8 cellular contexts compared by ENCODE assay signal in the genomic region with DNA sequence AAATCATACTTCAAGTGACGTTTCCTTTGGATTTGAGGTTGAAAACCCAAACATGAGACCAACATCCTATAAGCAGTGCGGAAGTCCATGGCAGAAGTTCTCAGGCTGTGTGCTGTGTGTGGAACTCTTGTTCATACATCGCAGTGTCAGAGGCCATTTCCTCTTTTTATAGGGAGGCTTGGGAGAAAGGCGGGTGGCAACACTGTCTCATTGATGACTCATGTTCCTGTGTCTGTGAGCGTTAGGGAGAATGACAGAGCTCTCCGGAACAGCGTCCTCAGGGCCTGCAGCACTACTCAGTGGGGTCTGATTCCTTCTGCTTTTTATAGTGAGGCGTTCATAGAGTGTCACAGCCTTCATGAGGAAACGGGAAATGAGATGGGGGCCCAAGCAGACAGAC.
DNase-seq lines count a peak whose midpoint lies in the region; ATAC-seq, FAIRE-seq and TF ChIP-seq lines count a peak whose summit lies in the region.

No MANE protein-coding gene starts in this region.

- H3K79me2 ChIP-seq in keratinocyte (ENCODE audit: control insufficient read depth, insufficient read depth, low read length) = no peaks in the 10 kb centered on the region

- H2AFZ ChIP-seq in keratinocyte (ENCODE audit: control insufficient read depth, low read length) = peak overlapping the region; percentile 93

- peaks cover 0 to 5% of the 10 kb centered on the region in 2 donors for H3K36me3 Mint-ChIP-seq in activated naive CD4-positive, alpha-beta T cell treated with anti-CD3 and anti-CD28 coated beads, Interleukin-2, amount 50 U/mL, for 72 hours

- TF ChIP-seq CTCF in keratinocyte (optimal IDR thresholded peaks at IDR 0.05 in 1 of 3, IDR thresholded peaks at IDR 0.05 in 1 of 3, conservative IDR thresholded peaks at IDR 0.05 in 1 of 3; ENCODE audit: extremely low read depth in 1 of 3, insufficient read depth in 2 of 3, low read length in 3 of 3) (no peak), stomach (IDR thresholded peaks at IDR 0.05) (no peak)

- H3K27ac Mint-ChIP-seq in activated naive CD4-positive, alpha-beta T cell treated with anti-CD3 and anti-CD28 coated beads, Interleukin-2, amount 50 U/mL, for 72 hours = peak overlapping the region; percentile 17 to 87

- H3K9me3 Mint-ChIP-seq in activated naive CD4-positive, alpha-beta T cell treated with anti-CD3 and anti-CD28 coated beads, Interleukin-2, amount 50 U/mL, for 72 hours = peaks cover 0 to 7% of the 10 kb centered on the region in 2 donors

- peak in 1 of 2 donors; percentile 2 for DNase-seq in activated naive CD4-positive, alpha-beta T cell treated with anti-CD3 and anti-CD28 coated beads, Interleukin-2, amount 50 U/mL, for 72 hours (ENCODE audit: low spot score in 2 of 2)
- no peak for DNase-seq in activated naive CD4-positive, alpha-beta T cell treated with anti-CD3 and anti-CD28 coated beads, Interleukin-2, amount 50 U/mL, for 16 hours
- DNase-seq in HUDEP-2 (lab: John Stamatoyannopoulos, UW; ENCODE audit: unreplicated experiment in 76 of 76) (peak in 42 of 76 experiments; percentile 0 to 56 (median 16)), anterior cingulate cortex (lab: John Stamatoyannopoulos, UW) (peak in 42 of 58 donors; percentile 1 to 59 (median 20)), keratinocyte (ENCODE audit: low read depth, low spot score) (peak; percentile 60), stomach (peak; percentile 41), NCI-H2196 treated with DMSO at 0.1 percent for 48 hours (lab: John Stamatoyannopoulos, UW; ENCODE audit: unreplicated experiment) (no peak)

- peak overlapping the region; percentile 70 for H3K27ac ChIP-seq in keratinocyte (ENCODE audit: control insufficient read depth, insufficient read depth, low read length)
- H3K27ac ChIP-seq in stomach = peak overlapping the region in 2 of 5 donors; percentile 17 to 73

- no peaks in the 10 kb centered on the region for H3K27me3 ChIP-seq in keratinocyte (ENCODE audit: control insufficient read depth, extremely low read depth, insufficient read depth, low read length)
- H3K27me3 ChIP-seq in stomach = no peaks in the 10 kb centered on the region

- dilution Hi-C loops in keratinocyte (cut with MboI; ENCODE audit: extremely low pct_ligation_motif_present, low sequenced_read_pairs) = no loop called here

- no peak overlapping the region for H3K4me3 ChIP-seq in keratinocyte (ENCODE audit: control insufficient read depth in 2 of 3, extremely low read depth in 1 of 3, insufficient read depth in 2 of 3, low read depth in 1 of 3, low read length in 3 of 3)
- H3K4me3 ChIP-seq in stomach = no peak overlapping the region

- 40 to 62% (median 50%) methylated on average over 9 of the region's 9 CpGs for WGBS in stomach, 5 donors

- H3K4me1 ChIP-seq in keratinocyte (ENCODE audit: control insufficient read depth, extremely low read depth, insufficient read depth, low read length) (peaks cover 26% of the 10 kb centered on the region), stomach (peaks cover 9 to 63% (median 18%) of the 10 kb centered on the region in 4 donors)

- ATAC-seq in activated naive CD4-positive, alpha-beta T cell treated with anti-CD3 and anti-CD28 coated beads, Interleukin-2, amount 50 U/mL, for 72 hours = peak; percentile 74 to 85
- ATAC-seq in HG03135 (IDR thresholded peaks at IDR 0.05; ENCODE audit: unreplicated experiment) = no peak

- no peak for TF ChIP-seq POLR2A in stomach (IDR thresholded peaks at IDR 0.05)

- intact Hi-C loops in stomach (cut with DNase I; ENCODE audit: low total_unique reads) = no loop called here

- TF ChIP-seq EP300 in stomach (IDR thresholded peaks at IDR 0.05) = no peak

- H3K36me3 ChIP-seq in keratinocyte (ENCODE audit: control insufficient read depth in 2 of 2, extremely low read depth in 1 of 2, insufficient read depth in 2 of 2, low read length in 2 of 2) (no peaks in the 10 kb centered on the region), stomach (no peaks in the 10 kb centered on the region)

- no peaks in the 10 kb centered on the region for H3K9me3 ChIP-seq in keratinocyte (ENCODE audit: control insufficient read depth, low read depth, low read length)
- no peaks in the 10 kb centered on the region for H3K9me3 ChIP-seq in stomach

- peak overlapping the region; percentile 25 for H3K9ac ChIP-seq in keratinocyte (ENCODE audit: control insufficient read depth, extremely low read depth, insufficient read depth, low read length)

- no peaks in the 10 kb centered on the region for H3K9me1 ChIP-seq in keratinocyte (ENCODE audit: control insufficient read depth, extremely low read depth, insufficient read depth, low read length)

- peak overlapping the region; percentile 68 for H3K4me2 ChIP-seq in keratinocyte (ENCODE audit: control insufficient read depth, extremely low read depth, insufficient read depth, low read depth, low read length)

- peak; percentile 84 for FAIRE-seq in keratinocyte (lab: Jason Lieb, UNC)

- no peaks in the 10 kb centered on the region for H4K20me1 ChIP-seq in keratinocyte (ENCODE audit: control insufficient read depth, extremely low read depth, insufficient read depth, low read length)

Comparison
In these comparisons a context has a peak if more than half of its experiments do, and no peak if none do; other contexts are left out.
1. DNase-seq: peak in HUDEP-2 (42 of 76), anterior cingulate cortex (42 of 58), keratinocyte (single experiment) and stomach (single experiment); none in activated naive CD4-positive, alpha-beta T cell treated with anti-CD3 and anti-CD28 coated beads, Interleukin-2, amount 50 U/mL, for 16 hours (single experiment) and NCI-H2196 treated with DMSO at 0.1 percent for 48 hours (single experiment).